In genomic region chr2:5360081-5360480, GRCh38 we compare ENCODE assay signal across 23 cellular contexts.
"Had no signal": no experiment of that assay in that cellular context is flagged by ENCODE, and none has a peak within 500 bp of the region (broad histone marks: within the 10 kb centered on the region; RNA-seq: fewer than 3 reads in every experiment).

No MANE protein-coding gene starts in this region.

- H3K27ac ChIP-seq: ascending aorta, body of pancreas, KMS-11 had no signal

- H3K27ac Mint-ChIP-seq: activated B cell treated with CpG ODN at 0.5 μM for 24 hours; activated CD4-positive, alpha-beta memory T cell treated with anti-CD3 and anti-CD28 coated beads for 36 hours; activated CD4-positive, alpha-beta T cell treated with anti-CD3 and anti-CD28 coated beads, Interleukin-2, amount 10 ng/mL, durations not matched to agents 7 days and 5 days; activated naive CD4-positive, alpha-beta T cell treated with anti-CD3 and anti-CD28 coated beads, Interleukin-2, amount 50 U/mL, for 72 hours; activated naive CD8-positive, alpha-beta T cell treated with anti-CD3 and anti-CD28 coated beads, Interleukin-2, amount 50 U/mL, for 24 hours; T-helper 17 cell had no signal

- DNase-seq: activated B cell treated with CpG ODN at 0.5 μM for 24 hours; activated CD4-positive, alpha-beta memory T cell treated with anti-CD3 and anti-CD28 coated beads for 36 hours; activated CD4-positive, alpha-beta T cell treated with anti-CD3 and anti-CD28 coated beads, Interleukin-2, amount 10 ng/mL, durations not matched to agents 7 days and 5 days; activated CD8-positive, alpha-beta memory T cell treated with anti-CD3 and anti-CD28 coated beads for 24 hours; activated effector memory CD4-positive, alpha-beta T cell treated with anti-CD3 and anti-CD28 coated beads, Interleukin-2, amount 50 U/mL, for 16 hours; activated naive CD4-positive, alpha-beta T cell treated with Interleukin-2 at 50 U/mL for 16 hours; activated naive CD8-positive, alpha-beta T cell treated with anti-CD3 and anti-CD28 coated beads, Interleukin-2, amount 50 U/mL, for 24 hours; activated T-cell treated with anti-CD3 and anti-CD28 coated beads, Interleukin-2, amount 50 U/mL, for 4 hours; amniotic stem cell; body of pancreas; central memory CD4-positive, alpha-beta T cell; MG63; MV-4-11; NCI-H1092 treated with DMSO at 0.1 percent for 48 hours; NCI-H1417 treated with DMSO at 0.1 percent for 48 hours; NCI-H2227 treated with DMSO at 0.1 percent for 48 hours; NCI-H748 treated with DMSO at 0.1 percent for 48 hours; SIG-M5; T-helper 17 cell; T-helper 9 cell had no signal

- H3K4me1 Mint-ChIP-seq: activated B cell treated with CpG ODN at 0.5 μM for 24 hours; activated CD4-positive, alpha-beta T cell treated with anti-CD3 and anti-CD28 coated beads, Interleukin-2, amount 10 ng/mL, durations not matched to agents 7 days and 5 days; activated naive CD8-positive, alpha-beta T cell treated with anti-CD3 and anti-CD28 coated beads, Interleukin-2, amount 50 U/mL, for 24 hours; T-helper 17 cell had no signal

- H3K4me3 ChIP-seq: ascending aorta, body of pancreas, MG63 had no signal

- H3K36me3 ChIP-seq: ascending aorta, MG63 had no signal

- H3K4me1 ChIP-seq: ascending aorta, body of pancreas had no signal

- ATAC-seq: activated naive CD4-positive, alpha-beta T cell treated with anti-CD3 and anti-CD28 coated beads, Interleukin-2, amount 50 U/mL, for 72 hours; activated naive CD8-positive, alpha-beta T cell treated with anti-CD3 and anti-CD28 coated beads, Interleukin-2, amount 50 U/mL, for 24 hours; activated T-cell treated with anti-CD3 and anti-CD28 coated beads, Interleukin-2, amount 50 U/mL, for 4 hours; body of pancreas; T-helper 17 cell had no signal

- H3K9ac ChIP-seq: KMS-11 had no signal

- H3K27me3 ChIP-seq: ascending aorta, body of pancreas, MG63 had no signal

- H3K36me3 Mint-ChIP-seq: activated CD4-positive, alpha-beta memory T cell treated with anti-CD3 and anti-CD28 coated beads for 36 hours; activated naive CD4-positive, alpha-beta T cell treated with anti-CD3 and anti-CD28 coated beads, Interleukin-2, amount 50 U/mL, for 72 hours had no signal

- H3K27me3 Mint-ChIP-seq: activated B cell treated with CpG ODN at 0.5 μM for 24 hours; activated CD4-positive, alpha-beta memory T cell treated with anti-CD3 and anti-CD28 coated beads for 36 hours; activated CD4-positive, alpha-beta T cell treated with anti-CD3 and anti-CD28 coated beads, Interleukin-2, amount 10 ng/mL, durations not matched to agents 7 days and 5 days; activated naive CD8-positive, alpha-beta T cell treated with anti-CD3 and anti-CD28 coated beads, Interleukin-2, amount 50 U/mL, for 24 hours; T-helper 17 cell had no signal

- H3K9me3 Mint-ChIP-seq: activated CD4-positive, alpha-beta T cell treated with anti-CD3 and anti-CD28 coated beads, Interleukin-2, amount 10 ng/mL, durations not matched to agents 7 days and 5 days had no signal

- H3K4me3 Mint-ChIP-seq: activated B cell treated with CpG ODN at 0.5 μM for 24 hours; activated CD4-positive, alpha-beta memory T cell treated with anti-CD3 and anti-CD28 coated beads for 36 hours; activated CD4-positive, alpha-beta T cell treated with anti-CD3 and anti-CD28 coated beads, Interleukin-2, amount 10 ng/mL, durations not matched to agents 7 days and 5 days; activated naive CD8-positive, alpha-beta T cell treated with anti-CD3 and anti-CD28 coated beads, Interleukin-2, amount 50 U/mL, for 24 hours; activated T-cell treated with anti-CD3 and anti-CD28 coated beads, Interleukin-2, amount 50 U/mL, for 4 hours; T-helper 17 cell had no signal

- H3K9me3 ChIP-seq: ascending aorta, body of pancreas, MG63 had no signal

- H3K4me2 ChIP-seq: KMS-11 had no signal
